In genomic region chr16:51154271-51155171, GRCh38 we compare ENCODE assay signal across 12 cellular contexts. TPM values are rescaled to one million over a fixed set of nuclear protein-coding genes. Genes with fewer than 3 reads are reported as not detected.
A peak's percentile ranks its signal among the peaks of the same experiment; 100 is the strongest.
DNase-seq lines count a peak whose midpoint lies in the region; ATAC-seq and TF ChIP-seq lines count a peak whose summit lies in the region.
"Had no signal": no experiment of that assay in that cellular context is flagged by ENCODE, and none has a peak within 500 bp of the region (broad histone marks: within the 10 kb centered on the region; RNA-seq: fewer than 3 reads in every experiment).

No MANE protein-coding gene starts in this region.

- H2AFZ ChIP-seq in GM23338: peak overlapping the region; percentile 93

- no peaks in the 10 kb centered on the region for H3K36me3 ChIP-seq in GM23338 (ENCODE audit: insufficient read depth)
- H3K36me3 ChIP-seq in gastrocnemius medialis: no peaks in the 10 kb centered on the region
- H3K36me3 ChIP-seq: tibial artery had no signal

- peaks cover 6% of the 10 kb centered on the region; the same call in 2 of the 3 replicates for H3K36me3 Mint-ChIP-seq in GM23338 (ENCODE audit: low read depth)

- peaks cover 15% of the 10 kb centered on the region for H3K79me2 ChIP-seq in GM23338 (replicated peaks; ENCODE audit: insufficient read depth)

- in situ Hi-C loops in astrocyte of the spinal cord (cut with HindIII; ENCODE audit: low sequenced_read_pairs): no loop called here
- in situ Hi-C loops in gastrocnemius medialis (cut with MboI; ENCODE audit: low sequenced_read_pairs in 4 of 4): no loop called here

- H3K27ac Mint-ChIP-seq in GM23338: peak overlapping the region; percentile 93

- peak; percentile 8 for ATAC-seq in GM23338
- ATAC-seq in gastrocnemius medialis: no peak
- no peak for ATAC-seq in HG03139 (IDR thresholded peaks at IDR 0.05; ENCODE audit: unreplicated experiment)
- ATAC-seq in GM18909 (IDR thresholded peaks at IDR 0.05; ENCODE audit: poor library complexity, unreplicated experiment): no peak
- ATAC-seq: activated CD4-positive, CD25-positive, alpha-beta regulatory T cell treated with anti-CD3 and anti-CD28 coated beads, Interleukin-2, amount 50 U/mL, for 24 hours; body of pancreas had no signal

- TF ChIP-seq CTCF in GM23338 (conservative IDR thresholded peaks at IDR 0.05; ENCODE audit: low read depth in 2 of 2) (peak in 1 of 2 experiments; percentile 13; a peak in 1 of 4 replicates), astrocyte of the spinal cord (IDR thresholded peaks at IDR 0.05; ENCODE audit: low read depth, low read length) (no peak), gastrocnemius medialis (IDR thresholded peaks at IDR 0.05 in 4 of 5, conservative IDR thresholded peaks at IDR 0.05 in 1 of 5) (no peak), GM10266 (IDR thresholded peaks at IDR 0.05; ENCODE audit: control insufficient read depth, insufficient read depth, low read depth, missing control alignments) (no peak)

- peak overlapping the region; percentile 85 for H3K4me2 ChIP-seq in GM23338

- H3K4me1 Mint-ChIP-seq in GM23338: peaks cover 36% of the 10 kb centered on the region

- no peaks in the 10 kb centered on the region for H3K9me2 ChIP-seq in GM23338 (ENCODE audit: insufficient read depth)

- H3K4me1 ChIP-seq in GM23338 (ENCODE audit: insufficient read depth) (peaks cover 25% of the 10 kb centered on the region), gastrocnemius medialis (peaks cover 10 to 18% of the 10 kb centered on the region in 2 donors)

- H3K4me3 ChIP-seq in GM23338: peak overlapping the region; percentile 94
- H3K4me3 ChIP-seq in astrocyte of the spinal cord (ENCODE audit: low read depth, low read length): peak overlapping the region; percentile 82
- peak overlapping the region in 3 of 4 donors; percentile 11 to 34 (median 13) for H3K4me3 ChIP-seq in gastrocnemius medialis
- H3K4me3 ChIP-seq: body of pancreas had no signal

- no peak for TF ChIP-seq POLR2A in gastrocnemius medialis (IDR thresholded peaks at IDR 0.05)

- intact Hi-C loops in gastrocnemius medialis (cut with DNase I; ENCODE audit: low total_unique reads): no loop called here

- peaks cover 48% of the 10 kb centered on the region for H3K27me3 Mint-ChIP-seq in GM23338 (ENCODE audit: insufficient read depth, low read depth, poor library complexity)

- peaks cover 3% of the 10 kb centered on the region; the same call in 1 of the 3 replicates for H3K9me3 Mint-ChIP-seq in GM23338

- H4K20me1 ChIP-seq in GM23338 (replicated peaks; ENCODE audit: insufficient read depth): no peaks in the 10 kb centered on the region

- H3K27me3 ChIP-seq in GM23338 (ENCODE audit: insufficient read depth): peaks cover 75% of the 10 kb centered on the region
- peaks cover 66 to 82% (median 80%) of the 10 kb centered on the region in 3 donors for H3K27me3 ChIP-seq in gastrocnemius medialis

- DNase-seq in GM23338 (ENCODE audit: low spot score): peak; percentile 81
- peak; percentile 35 for DNase-seq in astrocyte of the spinal cord (ENCODE audit: low read depth, low spot score)
- peak; percentile 44 for DNase-seq in iPS-NIHi7 (ENCODE audit: extremely low spot score)
- DNase-seq in gastrocnemius medialis: no peak
- DNase-seq in GM10266 (ENCODE audit: extremely low spot score): no peak
- no peak for DNase-seq in 8988T
- DNase-seq: body of pancreas, MV-4-11, tibial artery had no signal

- H3K27ac ChIP-seq in GM23338 (ENCODE audit: low read depth) (peak overlapping the region; percentile 76), gastrocnemius medialis (no peak overlapping the region)
- H3K27ac ChIP-seq: body of pancreas, tibial artery had no signal

- peak overlapping the region; percentile 85 for H3K4me3 Mint-ChIP-seq in GM23338

- peaks cover 0 to 8% (median 0%) of the 10 kb centered on the region in 3 donors for H3K9me3 ChIP-seq in gastrocnemius medialis
- H3K9me3 ChIP-seq: body of pancreas, tibial artery had no signal

- H3F3A ChIP-seq in GM23338 (replicated peaks; ENCODE audit: low read depth): no peaks in the 10 kb centered on the region; the same call in 1 of the 2 replicates

TF ChIP-seq in GM23338, 12 proteins besides CTCF, POLR2A, EP300 and RAD21:
- TF ChIP-seq EZH2 (IDR thresholded peaks at IDR 0.05; ENCODE audit: low read depth, unreplicated experiment): no peak
- TF ChIP-seq, protein P1, sequence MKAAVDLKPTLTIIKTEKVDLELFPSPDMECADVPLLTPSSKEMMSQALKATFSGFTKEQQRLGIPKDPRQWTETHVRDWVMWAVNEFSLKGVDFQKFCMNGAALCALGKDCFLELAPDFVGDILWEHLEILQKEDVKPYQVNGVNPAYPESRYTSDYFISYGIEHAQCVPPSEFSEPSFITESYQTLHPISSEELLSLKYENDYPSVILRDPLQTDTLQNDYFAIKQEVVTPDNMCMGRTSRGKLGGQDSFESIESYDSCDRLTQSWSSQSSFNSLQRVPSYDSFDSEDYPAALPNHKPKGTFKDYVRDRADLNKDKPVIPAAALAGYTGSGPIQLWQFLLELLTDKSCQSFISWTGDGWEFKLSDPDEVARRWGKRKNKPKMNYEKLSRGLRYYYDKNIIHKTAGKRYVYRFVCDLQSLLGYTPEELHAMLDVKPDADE (IDR thresholded peaks at IDR 0.05): no peak

RNA-seq across cellular contexts. Expression of gene SALL1, which starts 3.5 kb away (rescaled TPM):
- total RNA-seq in GM23338 (2014; rRNA removed; shearing (Covaris generic)): 20.2 and 22.7 TPM in 2 replicates
- polyA plus RNA-seq in GM23338 (2016; fragmentation: Nextera tagmentation; extraction: Ambion mirVana): 9.0 and 9.4 TPM in 2 replicates
- under 1 TPM in 3 of 4 donors, not detected in 1; 0.07 to 0.15 (median 0.11) TPM for total RNA-seq in gastrocnemius medialis

Comparison
In these comparisons a context has a peak if more than half of its experiments do, and no peak if none do; other contexts are left out.
1. DNase-seq: peak in GM23338 (single experiment), astrocyte of the spinal cord (single experiment) and iPS-NIHi7 (single experiment); none in gastrocnemius medialis (0 of 2), GM10266 (single experiment) and 8988T (single experiment).
2. H3K4me3 ChIP-seq: peak in every context shown above with its lines; median percentile 94 in GM23338; 82 in astrocyte of the spinal cord; 13 in gastrocnemius medialis.
3. RNA of gene SALL1, which starts 3.5 kb away (total RNA-seq): 20.2 to 22.7 TPM in GM23338; 0.07 to 0.15 TPM in gastrocnemius medialis; every median in the first group is over 10 times any median in the second.